In genomic region chr20:50992733-50993457, GRCh38 we compare ENCODE assay signal across 8 cellular contexts. TPM values are rescaled to one million over a fixed set of nuclear protein-coding genes. Genes with fewer than 3 reads are reported as not detected.
DNase-seq lines count a peak whose midpoint lies in the region; ATAC-seq and TF ChIP-seq lines count a peak whose summit lies in the region.

No MANE protein-coding gene starts in this region.

- 45% methylated on average over 13 of the region's 13 CpGs for WGBS in hepatocyte (ENCODE audit: low lambda C conversion rate, missing lambda C conversion rate)

- no peaks in the 10 kb centered on the region for H3K9me3 Mint-ChIP-seq in activated naive CD8-positive, alpha-beta T cell treated with anti-CD3 and anti-CD28 coated beads for 36 hours

- H3K36me3 Mint-ChIP-seq in activated naive CD8-positive, alpha-beta T cell treated with anti-CD3 and anti-CD28 coated beads for 36 hours, result no peaks in the 10 kb centered on the region

- DNase-seq in GF-D8 (lab: John Stamatoyannopoulos, UW), result peak; percentile 11
- peak; percentile 20 for DNase-seq in NCI-H82 treated with DMSO at 0.1 percent for 48 hours (lab: John Stamatoyannopoulos, UW; ENCODE audit: unreplicated experiment)
- peak; percentile 61 for DNase-seq in activated naive CD8-positive, alpha-beta T cell treated with anti-CD3 and anti-CD28 coated beads for 36 hours
- peak; percentile 79 for DNase-seq in hepatocyte (ENCODE audit: low spot score)
- peak; percentile 45 to 53 for DNase-seq in stimulated activated CD4-positive, alpha-beta T cell treated with anti-CD3 and anti-CD28 coated beads, Interleukin-2, amount 100 ng/mL, for 24 hours
- no peak for DNase-seq in GOT3 (lab: John Stamatoyannopoulos, UW)

- H3K79me2 ChIP-seq in hepatocyte, result no peaks in the 10 kb centered on the region

- TF ChIP-seq CTCF in 22Rv1 (IDR thresholded peaks at IDR 0.05) (peak; percentile 92), hepatocyte (IDR thresholded peaks at IDR 0.05; ENCODE audit: poor library complexity) (peak; percentile 67)

- no peaks in the 10 kb centered on the region for H4K20me1 ChIP-seq in hepatocyte (ENCODE audit: insufficient read depth, poor library complexity, severe bottlenecking)

- H3K9me2 ChIP-seq in hepatocyte (replicated peaks; ENCODE audit: insufficient read depth), result no peaks in the 10 kb centered on the region

- ATAC-seq in HG03520 (IDR thresholded peaks at IDR 0.05; ENCODE audit: unreplicated experiment), result peak; percentile 65

- no peak overlapping the region for H3K27ac ChIP-seq in 22Rv1
- no peak overlapping the region for H3K27ac ChIP-seq in hepatocyte

- no peaks in the 10 kb centered on the region for H3K9me3 ChIP-seq in hepatocyte (ENCODE audit: low read depth)

- no peaks in the 10 kb centered on the region for H3K4me1 ChIP-seq in hepatocyte (ENCODE audit: insufficient read depth)

- H3K4me3 Mint-ChIP-seq in activated naive CD8-positive, alpha-beta T cell treated with anti-CD3 and anti-CD28 coated beads for 36 hours, result no peak overlapping the region

- peaks cover 3% of the 10 kb centered on the region for H3K27me3 ChIP-seq in hepatocyte

- peaks cover 6% of the 10 kb centered on the region for H3K27me3 Mint-ChIP-seq in activated naive CD8-positive, alpha-beta T cell treated with anti-CD3 and anti-CD28 coated beads for 36 hours

- H2AFZ ChIP-seq in hepatocyte, result no peak overlapping the region

- H3K4me2 ChIP-seq in hepatocyte, result no peak overlapping the region

- no peak overlapping the region for H3K27ac Mint-ChIP-seq in activated naive CD8-positive, alpha-beta T cell treated with anti-CD3 and anti-CD28 coated beads for 36 hours

- H3K4me3 ChIP-seq in hepatocyte, result no peak overlapping the region

- H3K4me1 Mint-ChIP-seq in activated naive CD8-positive, alpha-beta T cell treated with anti-CD3 and anti-CD28 coated beads for 36 hours, result no peaks in the 10 kb centered on the region

- no peaks in the 10 kb centered on the region for H3K36me3 ChIP-seq in hepatocyte (replicated peaks; ENCODE audit: insufficient read depth, low read depth)

RNA-seq across cellular contexts. Expression of gene KCNG1, which starts 30.0 kb away (rescaled TPM):
- total RNA-seq in activated naive CD8-positive, alpha-beta T cell treated with anti-CD3 and anti-CD28 coated beads for 36 hours, result 1 to 10 TPM; 1.0 to 1.2 TPM
- total RNA-seq in hepatocyte, result 26.1 and 28.7 TPM in 2 replicates
- polyA plus RNA-seq in hepatocyte, result 34.6 and 45.8 TPM in 2 replicates

RNA-seq across cellular contexts. Expression of gene MOCS3, which starts 34.3 kb away (rescaled TPM):
- 1 to 10 TPM; 7.8 TPM for total RNA-seq in activated naive CD8-positive, alpha-beta T cell treated with anti-CD3 and anti-CD28 coated beads for 36 hours
- 7.7 and 8.6 TPM in 2 replicates for total RNA-seq in hepatocyte
- polyA plus RNA-seq in hepatocyte, result 4.0 and 5.5 TPM in 2 replicates

RNA-seq across cellular contexts. Expression of gene DPM1, which starts 34.6 kb away (rescaled TPM):
- total RNA-seq in activated naive CD8-positive, alpha-beta T cell treated with anti-CD3 and anti-CD28 coated beads for 36 hours, result 10 to 100 TPM; 84.6 to 88.1 TPM
- total RNA-seq in hepatocyte, result 84.3 and 85.0 TPM in 2 replicates
- polyA plus RNA-seq in hepatocyte, result 72.9 and 77.8 TPM in 2 replicates

Comparison
In these comparisons a context has a peak if more than half of its experiments do, and no peak if none do; other contexts are left out.
1. RNA of gene KCNG1, which starts 30.0 kb away (total RNA-seq): 26.1 to 28.7 TPM in hepatocyte; 1.0 to 1.2 TPM in activated naive CD8-positive, alpha-beta T cell treated with anti-CD3 and anti-CD28 coated beads for 36 hours; every median in the first group is over 10 times any median in the second.